8 cellular contexts compared by ENCODE assay signal in the genomic region with DNA sequence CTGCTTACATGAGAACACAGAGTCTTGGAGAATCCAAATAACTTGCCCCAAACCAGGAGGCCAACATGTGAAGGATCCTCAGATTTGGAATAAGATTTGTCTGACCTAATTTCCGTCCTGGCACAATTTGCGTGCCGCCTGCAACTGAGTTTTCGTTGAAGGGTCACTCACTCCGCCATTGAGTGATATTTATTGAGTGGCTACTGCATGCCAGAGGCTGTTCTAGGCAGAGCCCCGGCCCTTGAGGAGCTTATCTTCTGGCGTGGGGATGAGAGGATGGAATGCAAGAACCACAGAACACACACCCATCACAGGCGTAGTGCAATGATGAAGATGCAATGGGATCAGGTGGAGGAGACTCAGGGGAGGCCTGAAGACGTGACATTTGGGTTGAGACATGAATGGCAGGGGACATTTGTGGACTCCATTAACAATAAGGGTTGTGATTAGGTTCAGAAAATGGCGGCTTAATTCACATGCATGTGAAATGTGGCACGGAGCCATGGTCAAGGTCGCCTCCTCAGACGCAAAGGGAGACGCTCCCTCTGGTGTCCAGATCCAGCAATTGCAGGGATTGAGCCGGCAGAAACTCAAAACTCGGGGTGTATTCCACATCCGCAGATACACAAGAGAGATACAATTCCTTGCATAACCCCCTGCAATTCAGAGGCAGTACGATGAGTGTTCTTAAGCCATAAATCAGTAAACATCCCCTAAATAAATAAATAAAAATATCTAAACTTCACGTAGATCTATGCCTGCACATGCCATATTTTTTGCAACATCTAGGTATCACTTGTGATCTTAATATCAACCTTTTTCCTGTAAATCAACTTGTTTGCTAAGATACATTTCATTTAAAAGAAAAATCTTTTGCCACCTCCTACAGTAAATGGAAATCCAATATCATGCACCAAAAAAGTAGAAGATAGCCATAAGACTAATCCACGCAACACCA. TPM values are rescaled to one million over a fixed set of nuclear protein-coding genes. Genes with fewer than 3 reads are reported as not detected.
DNase-seq lines count a peak whose midpoint lies in the region; ATAC-seq, FAIRE-seq and TF ChIP-seq lines count a peak whose summit lies in the region.

No MANE protein-coding gene starts in this region.

- H3K9me3 ChIP-seq in MG63 (no peaks in the 10 kb centered on the region), testis (no peaks in the 10 kb centered on the region)

- no peaks in the 10 kb centered on the region for H3K36me3 Mint-ChIP-seq in activated T-helper 2 cell treated with anti-CD3 and anti-CD28 coated beads, Interferon-gamma antibody, Interleukin-2, Interleukin-4, amounts not matched to agents 10 μg/mL and 5 μg/mL and 100 μg/mL, durations not matched to agents 14 hours and 24 hours and 36 hours (ENCODE audit: low read depth)

- H3K4me1 Mint-ChIP-seq in activated T-helper 2 cell treated with anti-CD3 and anti-CD28 coated beads, Interferon-gamma antibody, Interleukin-2, Interleukin-4, amounts not matched to agents 10 μg/mL and 5 μg/mL and 100 μg/mL, durations not matched to agents 14 hours and 24 hours and 36 hours (ENCODE audit: low read depth): peaks cover 5% of the 10 kb centered on the region

- WGBS in testis, 2 donors: 49% methylated on average over 20 of the region's 20 CpGs

- DNase-seq in MG63 (peak; percentile 72), RPMI8226 (peak; percentile 86), foreskin fibroblast (peak; percentile 66 to 89), non-pigmented ciliary epithelial cell (ENCODE audit: low read depth) (peak; percentile 34), testis (peak; percentile 93)
- DNase-seq in activated T-helper 2 cell treated with anti-CD3 and anti-CD28 coated beads, Interferon-gamma antibody, Interleukin-2, Interleukin-4, amounts not matched to agents 10 μg/mL and 5 μg/mL and 100 μg/mL, durations not matched to agents 14 hours and 24 hours and 36 hours (ENCODE audit: low spot score): peak; percentile 46

- H3K27me3 Mint-ChIP-seq in activated T-helper 2 cell treated with anti-CD3 and anti-CD28 coated beads, Interferon-gamma antibody, Interleukin-2, Interleukin-4, amounts not matched to agents 10 μg/mL and 5 μg/mL and 100 μg/mL, durations not matched to agents 14 hours and 24 hours and 36 hours (ENCODE audit: low read depth): peaks cover 6% of the 10 kb centered on the region

- FAIRE-seq in G401.6 (lab: Jason Lieb, UNC): peak; percentile 65

- H3K4me3 ChIP-seq in MG63: no peak overlapping the region
- no peak overlapping the region for H3K4me3 ChIP-seq in foreskin fibroblast (ENCODE audit: low read depth in 1 of 2, low read length in 2 of 2)
- no peak overlapping the region for H3K4me3 ChIP-seq in testis

- H3K27ac Mint-ChIP-seq in activated T-helper 2 cell treated with anti-CD3 and anti-CD28 coated beads, Interferon-gamma antibody, Interleukin-2, Interleukin-4, amounts not matched to agents 10 μg/mL and 5 μg/mL and 100 μg/mL, durations not matched to agents 14 hours and 24 hours and 36 hours: no peak overlapping the region

- H3K4me3 Mint-ChIP-seq in activated T-helper 2 cell treated with anti-CD3 and anti-CD28 coated beads, Interferon-gamma antibody, Interleukin-2, Interleukin-4, amounts not matched to agents 10 μg/mL and 5 μg/mL and 100 μg/mL, durations not matched to agents 14 hours and 24 hours and 36 hours (ENCODE audit: low read depth): no peak overlapping the region

- no peak overlapping the region for H3K27ac ChIP-seq in testis

- H3K27me3 ChIP-seq in MG63 (peaks cover 2% of the 10 kb centered on the region; the same call in 1 of the 2 replicates), testis (no peaks in the 10 kb centered on the region)

- peak; percentile 91 for TF ChIP-seq CTCF in foreskin fibroblast (IDR thresholded peaks at IDR 0.05; ENCODE audit: low read depth, low read length)
- peak; percentile 84 to 90 (median 89) for TF ChIP-seq CTCF in testis (IDR thresholded peaks at IDR 0.05)

- ATAC-seq in GM21723 (IDR thresholded peaks at IDR 0.05; ENCODE audit: unreplicated experiment): no peak

- no peak for TF ChIP-seq POLR2A in testis (IDR thresholded peaks at IDR 0.05)

- intact Hi-C loops in activated T-helper 2 cell treated with anti-CD3 and anti-CD28 coated beads, Interferon-gamma antibody, Interleukin-2, Interleukin-4, amounts not matched to agents 10 μg/mL and 5 μg/mL and 100 μg/mL, durations not matched to agents 14 hours and 24 hours and 36 hours (cut with micrococcal nuclease): loop anchor here (2.0 kb wide), 3 partner anchors 192 to 706 kb away; no protein-coding TSS in a partner anchor
- intact Hi-C loops in testis (cut with DNase I; ENCODE audit: low total_unique reads): loop anchor here (5.0 kb wide), 1 partner anchor 174 kb away; no protein-coding TSS in a partner anchor

- H3K4me1 ChIP-seq in testis: peaks cover 13% of the 10 kb centered on the region

- H3K36me3 ChIP-seq in MG63 (no peaks in the 10 kb centered on the region), testis (ENCODE audit: low read depth, missing control alignments) (no peaks in the 10 kb centered on the region)

- no peaks in the 10 kb centered on the region for H3K9me3 Mint-ChIP-seq in activated T-helper 2 cell treated with anti-CD3 and anti-CD28 coated beads, Interferon-gamma antibody, Interleukin-2, Interleukin-4, amounts not matched to agents 10 μg/mL and 5 μg/mL and 100 μg/mL, durations not matched to agents 14 hours and 24 hours and 36 hours

RNA-seq across cellular contexts. Expression of a gene that starts 57.9 kb away (rescaled TPM):
- not detected in 2 replicates for total RNA-seq in MG63 (2014; rRNA removed; shearing (Covaris generic); ENCODE audit: low replicate concordance)
- total RNA-seq in activated T-helper 2 cell treated with anti-CD3 and anti-CD28 coated beads, Interferon-gamma antibody, Interleukin-2, Interleukin-4, amounts not matched to agents 10 μg/mL and 5 μg/mL and 100 μg/mL, durations not matched to agents 14 hours and 24 hours and 36 hours: not detected in 2 replicates
- under 1 TPM; 0.16 to 0.81 TPM for total RNA-seq in testis
- 0.46 TPM for polyA plus RNA-seq in testis (ENCODE audit: insufficient read depth, low read depth, low replicate concordance)

Comparison
In these comparisons a context has a peak if more than half of its experiments do, and no peak if none do; other contexts are left out.
1. DNase-seq: peak in every context shown above with its lines; median percentile 93 in testis; 86 in RPMI8226; 78 in foreskin fibroblast; 72 in MG63; 46 in activated T-helper 2 cell treated with anti-CD3 and anti-CD28 coated beads, Interferon-gamma antibody, Interleukin-2, Interleukin-4, amounts not matched to agents 10 μg/mL and 5 μg/mL and 100 μg/mL, durations not matched to agents 14 hours and 24 hours and 36 hours; 34 in non-pigmented ciliary epithelial cell.